ENCODE assay signal across 34 cellular contexts in genomic region chrY:7877458-7877857, GRCh38.
"Had no signal": no experiment of that assay in that cellular context is flagged by ENCODE, and none has a peak within 500 bp of the region (broad histone marks: within the 10 kb centered on the region; RNA-seq: fewer than 3 reads in every experiment).

No MANE protein-coding gene starts in this region.

- DNase-seq: activated B cell treated with CpG ODN at 0.5 μM for 24 hours; activated CD4-positive, alpha-beta memory T cell treated with anti-CD3 and anti-CD28 coated beads for 36 hours; activated CD4-positive, alpha-beta T cell treated with anti-CD3 and anti-CD28 coated beads for 4 hours; activated CD4-positive, alpha-beta T cell treated with anti-CD3 and anti-CD28 coated beads, Interleukin-2, amount 10 ng/mL, durations not matched to agents 24 days and 14 days; activated CD4-positive, alpha-beta T cell treated with anti-CD3 and anti-CD28 coated beads, Interleukin-2, amount 50 U/mL, for 1 hour; activated CD4-positive, alpha-beta T cell treated with anti-CD3 and anti-CD28 coated beads, Interleukin-2, amount 50 U/mL, for 4 hours; activated CD4-positive, CD25-positive, alpha-beta regulatory T cell treated with anti-CD3 and anti-CD28 coated beads, Interleukin-2, amount 50 U/mL, for 72 hours; activated CD8-positive, alpha-beta memory T cell treated with anti-CD3 and anti-CD28 coated beads, Interleukin-2, amount 50 U/mL, for 4 hours; activated CD8-positive, alpha-beta T cell treated with anti-CD3 and anti-CD28 coated beads for 36 hours; activated effector memory CD4-positive, alpha-beta T cell treated with anti-CD3 and anti-CD28 coated beads, Interleukin-2, amount 50 U/mL, for 16 hours; activated gamma-delta T cell treated with Interleukin-2 at 50 U/mL for 16 hours; activated naive CD4-positive, alpha-beta T cell; activated naive CD4-positive, alpha-beta T cell treated with anti-CD3 and anti-CD28 coated beads for 36 hours; activated naive CD4-positive, alpha-beta T cell treated with anti-CD3 and anti-CD28 coated beads, Interleukin-2, amount 50 U/mL, for 16 hours; activated naive CD8-positive, alpha-beta T cell treated with anti-CD3 and anti-CD28 coated beads for 36 hours; activated T-cell treated with anti-CD3 and anti-CD28 coated beads for 4 hours; activated T-cell treated with anti-CD3 and anti-CD28 coated beads, Interleukin-2, amount 50 U/mL, for 1 hour; activated T-cell treated with anti-CD3 and anti-CD28 coated beads, Interleukin-2, amount 50 U/mL, for 4 hours; activated T-cell treated with anti-CD3 and anti-CD28 coated beads, Interleukin-2, amount 50 U/mL, for 72 hours; adrenal gland; amniotic stem cell; aorta; body of pancreas; brain microvascular endothelial cell; caudate nucleus; cerebellar nuclear complex; T-helper 1 cell; T-helper 2 cell; T-helper 9 cell had no signal

- H3K27ac ChIP-seq: adrenal gland, body of pancreas, brain microvascular endothelial cell, breast epithelium, cardiac muscle cell, VCaP had no signal

- FAIRE-seq: astrocyte, TTC549 had no signal

- ATAC-seq: activated CD8-positive, alpha-beta T cell treated with anti-CD3 and anti-CD28 coated beads for 36 hours; activated T-cell treated with anti-CD3 and anti-CD28 coated beads, Interleukin-2, amount 50 U/mL, for 4 hours; body of pancreas had no signal

- H3K36me3 ChIP-seq: adrenal gland, brain microvascular endothelial cell, breast epithelium, cardiac muscle cell had no signal

- H3K4me3 ChIP-seq: adrenal gland, body of pancreas, breast epithelium, cardiac muscle cell had no signal

- H3K9me3 ChIP-seq: adrenal gland, body of pancreas, breast epithelium had no signal

- H3K4me1 ChIP-seq: adrenal gland, body of pancreas, breast epithelium had no signal

- H3K27me3 ChIP-seq: adrenal gland, body of pancreas, brain microvascular endothelial cell, breast epithelium, cardiac muscle cell had no signal
